In genomic region chr7:150368098-150368883, GRCh38 we compare ENCODE assay signal across 8 cellular contexts. TPM values are rescaled to one million over a fixed set of nuclear protein-coding genes. Genes with fewer than 3 reads are reported as not detected.
DNase-seq lines count a peak whose midpoint lies in the region; ATAC-seq and TF ChIP-seq lines count a peak whose summit lies in the region.

Gene REPIN1, plus strand, starts transcription at chr7:150368822. Its CDS starts 890 bp downstream, at chr7:150369712.

- H3K36me3 ChIP-seq in BJ (ENCODE audit: control insufficient read depth, insufficient read depth, low read length) (peaks cover 18% of the 10 kb centered on the region), lung (ENCODE audit: control insufficient read depth in 2 of 2, insufficient read depth in 2 of 2, low read length in 2 of 2) (peaks cover 0 to 32% of the 10 kb centered on the region in 2 donors)

- no peaks in the 10 kb centered on the region for H3K27me3 Mint-ChIP-seq in activated CD8-positive, alpha-beta T cell treated with anti-CD3 and anti-CD28 coated beads, Interleukin-2, amount 10 ng/mL, durations not matched to agents 7 days and 5 days (ENCODE audit: low read depth)

- no peaks in the 10 kb centered on the region for H3K9me3 Mint-ChIP-seq in activated CD8-positive, alpha-beta T cell treated with anti-CD3 and anti-CD28 coated beads, Interleukin-2, amount 10 ng/mL, durations not matched to agents 7 days and 5 days (ENCODE audit: insufficient read depth)

- TF ChIP-seq CTCF in BJ (IDR thresholded peaks at IDR 0.05; ENCODE audit: insufficient read depth, low read depth, low read length) (no peak), lung (IDR thresholded peaks at IDR 0.05; ENCODE audit: control extremely low read depth, extremely low read depth) (no peak)

- H3K4me1 Mint-ChIP-seq in activated CD8-positive, alpha-beta T cell treated with anti-CD3 and anti-CD28 coated beads, Interleukin-2, amount 10 ng/mL, durations not matched to agents 7 days and 5 days (ENCODE audit: low read depth): peaks cover 46% of the 10 kb centered on the region

- no peaks in the 10 kb centered on the region for H3K9me3 ChIP-seq in lung (ENCODE audit: control insufficient read depth in 2 of 2, insufficient read depth in 1 of 2, low read length in 1 of 2)

- H3K4me3 ChIP-seq in BJ (ENCODE audit: low read depth, low read length) (peak within 1 kb of the TSS; percentile 58), lung (peak within 1 kb of the TSS; percentile 85)

- ATAC-seq in GM19324 (IDR thresholded peaks at IDR 0.05; ENCODE audit: low FRiP score, unreplicated experiment) (peak; percentile 54), HG03460 (IDR thresholded peaks at IDR 0.05; ENCODE audit: unreplicated experiment) (peak; percentile 39), lung (ENCODE audit: insufficient read depth, low FRiP score) (peak; percentile 83)
- peak; percentile 73 for ATAC-seq in activated CD8-positive, alpha-beta T cell treated with anti-CD3 and anti-CD28 coated beads, Interleukin-2, amount 10 ng/mL, durations not matched to agents 7 days and 5 days

- H3K27ac ChIP-seq in lung (ENCODE audit: low read depth in 1 of 2, low read length in 1 of 2): peak within 1 kb of the TSS; percentile 97 to 99

- CTCF ChIA-PET in BJ (lab: Yijun Ruan, JAX): interaction anchor here (0.7 to 3.3 kb wide), 5 partner anchors 11 to 54 kb away, joined by 3 to 13 read pairs (median 4); no protein-coding TSS in a partner anchor
- CTCF ChIA-PET in activated CD8-positive, alpha-beta T cell treated with anti-CD3 and anti-CD28 coated beads, Interleukin-2, amount 10 ng/mL, durations not matched to agents 7 days and 5 days (lab: Charles Lee): interaction anchor here (0.9 to 3.3 kb wide), 4 partner anchors 10 to 37 kb away, joined by 4 to 31 read pairs (median 9); partner anchors contain the start of gene ZNF775

- 0 to 1% methylated on average over 73 to 85 of the region's 85 CpGs for WGBS in lung, 2 donors

- H3K27ac Mint-ChIP-seq in activated CD8-positive, alpha-beta T cell treated with anti-CD3 and anti-CD28 coated beads, Interleukin-2, amount 10 ng/mL, durations not matched to agents 7 days and 5 days: peak within 1 kb of the TSS; percentile 91

- peak within 1 kb of the TSS; percentile 96 for H3K4me3 Mint-ChIP-seq in activated CD8-positive, alpha-beta T cell treated with anti-CD3 and anti-CD28 coated beads, Interleukin-2, amount 10 ng/mL, durations not matched to agents 7 days and 5 days

- DNase-seq in BJ (ENCODE audit: low read depth) (no peak), NCI-H82 treated with DMSO at 0.1 percent for 48 hours (lab: John Stamatoyannopoulos, UW; ENCODE audit: unreplicated experiment) (peak; percentile 46), lung (ENCODE audit: low spot score) (peak; percentile 95)
- DNase-seq in activated CD8-positive, alpha-beta T cell treated with anti-CD3 and anti-CD28 coated beads, Interleukin-2, amount 10 ng/mL, durations not matched to agents 7 days and 5 days: peak; percentile 83
- peak; percentile 77 for DNase-seq in effector CD4-positive, alpha-beta T cell
- DNase-seq in stimulated activated CD4-positive, alpha-beta T cell treated with anti-CD3 and anti-CD28 coated beads, TNF-alpha, amount 100 ng/mL, for 24 hours (ENCODE audit: low read depth in 3 of 3): peak; percentile 63 to 82 (median 64)

- peaks cover 11% of the 10 kb centered on the region for H3K36me3 Mint-ChIP-seq in activated CD8-positive, alpha-beta T cell treated with anti-CD3 and anti-CD28 coated beads, Interleukin-2, amount 10 ng/mL, durations not matched to agents 7 days and 5 days (ENCODE audit: low read depth)

- H3K4me1 ChIP-seq in lung (ENCODE audit: control insufficient read depth in 2 of 2, insufficient read depth in 2 of 2, low read length in 2 of 2): peaks cover 5 to 7% of the 10 kb centered on the region in 2 donors

- H3K27me3 ChIP-seq in BJ (ENCODE audit: control insufficient read depth, insufficient read depth, low read length) (no peaks in the 10 kb centered on the region), lung (ENCODE audit: control insufficient read depth, insufficient read depth) (no peaks in the 10 kb centered on the region)

- POLR2A ChIA-PET in BJ (lab: Charles Lee): interaction anchor here (0.6 to 0.8 kb wide), 3 partner anchors 10 to 38 kb away, joined by 3 to 4 read pairs (median 3); no protein-coding TSS in a partner anchor
- POLR2A ChIA-PET in activated CD8-positive, alpha-beta T cell treated with anti-CD3 and anti-CD28 coated beads, Interleukin-2, amount 10 ng/mL, durations not matched to agents 7 days and 5 days (lab: Charles Lee): interaction anchor here (0.6 to 1.8 kb wide), 7 partner anchors 10 to 45 kb away, joined by 3 to 9 read pairs (median 4); partner anchors contain the start of genes ACTR3C and LRRC61

RNA-seq across cellular contexts. Expression of gene REPIN1, which starts in this region (rescaled TPM):
- 41.3 and 65.7 TPM in 2 replicates for polyA plus RNA-seq in BJ (2011; rRNA removed)
- polyA minus RNA-seq in BJ (2011; rRNA and poly(A)+ RNA removed): 23.7 and 37.6 TPM in 2 replicates
- 10 to 100 TPM; 40.9 to 43.1 TPM for total RNA-seq in activated CD8-positive, alpha-beta T cell treated with anti-CD3 and anti-CD28 coated beads, Interleukin-2, amount 10 ng/mL, durations not matched to agents 7 days and 5 days
- total RNA-seq in lung: 100 to 1,000 TPM in 1 of 2 donors, 10 to 100 TPM in 1; 50.3 to 135 TPM
- polyA plus RNA-seq in lung: 10 to 100 TPM; 38.4 to 73.8 TPM
